In genomic region chr2:206274434-206275273, GRCh38 we compare ENCODE assay signal across 1 cellular context.
A peak's percentile ranks its signal among the peaks of the same experiment; 100 is the strongest.
TF ChIP-seq lines count a peak whose summit lies in the region.

Gene ZDBF2 (plus strand): TSS chr2:206274663. CDS start chr2:206281850, 7,187 bp downstream.

TF ChIP-seq in A549, 52 proteins besides CTCF, POLR2A, EP300 and RAD21 (continued from another document):
- TF ChIP-seq PBX3 (IDR thresholded peaks at IDR 0.05): 0 out of 2 replicates have a peak, but pooled peaks have one; percentile 19
- peak; percentile 42; the same call in 1 of the 3 replicates for TF ChIP-seq BCL3 (IDR thresholded peaks at IDR 0.05)
- TF ChIP-seq PHF8 (IDR thresholded peaks at IDR 0.05; ENCODE audit: borderline replicate concordance, low read depth): peak; percentile 49; the same call in 1 of the 2 replicates
- TF ChIP-seq FOSL2 (IDR thresholded peaks at IDR 0.05): no peak
- TF ChIP-seq FOSL2 (CRISPR knock-in tag; IDR thresholded peaks at IDR 0.05): no peak
- TF ChIP-seq CBX2 (IDR thresholded peaks at IDR 0.05; ENCODE audit: borderline replicate concordance, low read depth): no peak
- TF ChIP-seq CEBPB (IDR thresholded peaks at IDR 0.05): no peak
- no peak for TF ChIP-seq CHD4 (IDR thresholded peaks at IDR 0.05; ENCODE audit: borderline replicate concordance)
- TF ChIP-seq MAX (IDR thresholded peaks at IDR 0.05): peak; percentile 87
- no peak for TF ChIP-seq NFE2L2 (conservative IDR thresholded peaks at IDR 0.05; ENCODE audit: low read length)
- no peak for TF ChIP-seq NPAS2 (CRISPR knock-in tag; IDR thresholded peaks at IDR 0.05; ENCODE audit: borderline replicate concordance)
- TF ChIP-seq ZC3H11A (IDR thresholded peaks at IDR 0.05): no peak
- TF ChIP-seq REST (IDR thresholded peaks at IDR 0.05): no peak
- no peak for TF ChIP-seq JUNB (IDR thresholded peaks at IDR 0.05)
- TF ChIP-seq EHMT2 (IDR thresholded peaks at IDR 0.05; ENCODE audit: low read depth): no peak
- TF ChIP-seq POLR2AphosphoS2 (conservative IDR thresholded peaks at IDR 0.05; ENCODE audit: low read length): no peak
TF ChIP-seq in A549: peak in this region for 7.
